19 cellular contexts compared by ENCODE assay signal in genomic region chr10:127102176-127102575, GRCh38.
"Had no signal": no experiment of that assay in that cellular context is flagged by ENCODE, and none has a peak within 500 bp of the region (broad histone marks: within the 10 kb centered on the region; RNA-seq: fewer than 3 reads in every experiment).

No MANE protein-coding gene starts in this region.

- H3K27ac ChIP-seq: adrenal gland, ascending aorta, brain microvascular endothelial cell, colonic mucosa, dorsolateral prefrontal cortex, esophagus squamous epithelium, gastroesophageal sphincter, spleen, testis, vagina had no signal

- H3K4me1 ChIP-seq: adrenal gland, ascending aorta, colonic mucosa, esophagus squamous epithelium, gastroesophageal sphincter, spleen, testis, vagina had no signal

- H3K9me3 ChIP-seq: adrenal gland, ascending aorta, colonic mucosa, esophagus squamous epithelium, gastroesophageal sphincter, spleen, testis, vagina had no signal

- H3K27me3 ChIP-seq: adrenal gland, ascending aorta, brain microvascular endothelial cell, colonic mucosa, dorsolateral prefrontal cortex, esophagus squamous epithelium, gastroesophageal sphincter, spleen, testis, vagina had no signal

- ATAC-seq: effector memory CD8-positive, alpha-beta T cell; gastroesophageal sphincter; natural killer cell treated with Interleukin-12 subunit alpha and Interleukin-12 subunit beta and Interleukin-15 and Interleukin-18, amount 100 ng/mL, for 72 hours; WTC11 had no signal

- H3K4me3 ChIP-seq: adrenal gland, ascending aorta, colonic mucosa, dorsolateral prefrontal cortex, esophagus squamous epithelium, gastroesophageal sphincter, spleen, testis, vagina had no signal

- H3K36me3 ChIP-seq: adrenal gland, colonic mucosa had no signal

- DNase-seq: activated naive CD4-positive, alpha-beta T cell; activated T-cell treated with anti-CD3 and anti-CD28 coated beads, Interleukin-2, amount 50 U/mL, for 24 hours; adrenal gland; brain microvascular endothelial cell; colonic mucosa; dorsolateral prefrontal cortex; effector memory CD8-positive, alpha-beta T cell; esophagus squamous epithelium; head of caudate nucleus; retina; spleen; stimulated activated CD4-positive, alpha-beta T cell treated with anti-CD3 and anti-CD28 coated beads, Interleukin-4, amount 100 ng/mL, for 1 hour; stimulated activated naive CD4-positive, alpha-beta T cell; testis had no signal
